In the genomic region with DNA sequence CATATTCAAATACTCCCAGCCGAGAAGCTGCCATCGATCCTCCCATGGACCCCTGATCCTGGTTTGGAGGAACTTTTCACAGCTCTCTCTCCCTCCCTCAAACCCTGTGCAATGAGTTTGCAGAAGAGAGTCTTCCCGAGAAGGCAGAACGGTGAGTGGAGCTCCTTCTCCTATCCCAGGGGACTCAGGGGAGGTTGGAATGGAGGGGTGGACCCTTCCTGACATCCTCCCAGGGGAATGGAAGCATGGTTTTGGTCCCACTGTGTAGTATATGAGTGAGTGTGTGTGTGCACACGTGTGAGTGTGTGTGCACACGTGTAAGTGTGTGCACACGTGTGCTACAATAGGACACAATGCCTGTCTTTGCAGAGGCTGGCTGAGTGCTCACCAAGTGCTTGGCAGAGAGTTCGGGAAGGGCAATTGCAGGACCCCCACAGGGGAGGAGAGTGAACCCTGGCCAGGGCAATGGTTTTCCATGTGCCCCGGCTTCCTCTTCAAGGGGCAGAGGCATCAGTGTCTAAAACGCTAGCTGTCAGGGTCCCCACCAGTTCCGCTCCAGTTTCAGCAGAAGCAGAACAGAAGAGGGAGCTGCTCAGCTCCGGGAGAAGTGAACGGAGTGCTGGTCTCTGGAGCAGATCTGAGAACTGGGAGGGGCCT, we compare ENCODE assay signal across 13 cellular contexts. TPM values are rescaled to one million over a fixed set of nuclear protein-coding genes. Genes with fewer than 3 reads are reported as not detected.
DNase-seq lines count a peak whose midpoint lies in the region; ATAC-seq and TF ChIP-seq lines count a peak whose summit lies in the region.
"Had no signal": no experiment of that assay in that cellular context is flagged by ENCODE, and none has a peak within 500 bp of the region (broad histone marks: within the 10 kb centered on the region; RNA-seq: fewer than 3 reads in every experiment).

No MANE protein-coding gene starts in this region.

- H3K27ac ChIP-seq in coronary artery (peak overlapping the region in 1 of 2 donors; percentile 84), left lung (peak overlapping the region; percentile 63 to 77), stomach smooth muscle (ENCODE audit: low read length) (peak overlapping the region; percentile 41)
- H3K27ac ChIP-seq: neutrophil had no signal

- H3K4me3 ChIP-seq in HFF-Myc (replicated peaks; ENCODE audit: low read depth, low read length) (no peak overlapping the region), coronary artery (peak overlapping the region; percentile 68), left lung (peak overlapping the region; percentile 13 to 33), stomach smooth muscle (ENCODE audit: low read length in 2 of 2) (peak overlapping the region; percentile 68 to 73)

- peak; percentile 12 for TF ChIP-seq CTCF in HFF-Myc (IDR thresholded peaks at IDR 0.05; ENCODE audit: low read depth, low read length, missing control alignments)
- no peak for TF ChIP-seq CTCF in coronary artery (IDR thresholded peaks at IDR 0.05)
- TF ChIP-seq CTCF in left lung (IDR thresholded peaks at IDR 0.05): no peak

- H3K36me3 ChIP-seq in left lung (no peaks in the 10 kb centered on the region), stomach smooth muscle (ENCODE audit: control insufficient read depth in 2 of 2, insufficient read depth in 2 of 2, low read length in 2 of 2) (no peaks in the 10 kb centered on the region)
- H3K36me3 ChIP-seq: neutrophil had no signal

- DNase-seq in HFF-Myc (ENCODE audit: extremely low read depth, low read depth) (no peak), coronary artery (ENCODE audit: low spot score) (peak; percentile 73), left lung (no peak), DMS 273 (lab: John Stamatoyannopoulos, UW; ENCODE audit: unreplicated experiment) (no peak), NCI-H1694 (lab: John Stamatoyannopoulos, UW) (no peak), germinal center (ENCODE audit: low spot score) (no peak)
- DNase-seq: activated CD8-positive, alpha-beta T cell treated with anti-CD3 and anti-CD28 coated beads, Interleukin-2, amount 10 ng/mL, durations not matched to agents 7 days and 5 days; COR-L47; effector memory CD8-positive, alpha-beta T cell; trophoblast cell had no signal

- H3K27me3 ChIP-seq in left lung (peaks cover 0 to 27% of the 10 kb centered on the region in 2 donors), stomach smooth muscle (ENCODE audit: control insufficient read depth in 1 of 2, insufficient read depth in 2 of 2, low read length in 2 of 2) (peaks cover 0 to 4% of the 10 kb centered on the region in 2 donors)

- ATAC-seq in left lung: peak; percentile 77
- ATAC-seq in GM19035 (IDR thresholded peaks at IDR 0.05; ENCODE audit: unreplicated experiment): no peak
- ATAC-seq: activated CD8-positive, alpha-beta T cell treated with anti-CD3 and anti-CD28 coated beads, Interleukin-2, amount 10 ng/mL, durations not matched to agents 7 days and 5 days; effector memory CD8-positive, alpha-beta T cell had no signal

- H3K9ac ChIP-seq in stomach smooth muscle (ENCODE audit: low read length in 2 of 2): peak overlapping the region; percentile 49 to 55

- intact Hi-C loops in left lung (cut with DNase I): no loop called here

- no peaks in the 10 kb centered on the region for H3K9me3 ChIP-seq in left lung
- H3K9me3 ChIP-seq in stomach smooth muscle (ENCODE audit: control insufficient read depth in 2 of 2, low read length in 2 of 2): no peaks in the 10 kb centered on the region
- H3K9me3 ChIP-seq: neutrophil had no signal

- H3K4me1 ChIP-seq in left lung: peaks cover 0 to 9% of the 10 kb centered on the region in 2 donors
- H3K4me1 ChIP-seq in stomach smooth muscle (ENCODE audit: control insufficient read depth, insufficient read depth, low read length): peaks cover 23% of the 10 kb centered on the region

RNA-seq across cellular contexts. Expression of gene IL16, which starts 13.8 kb away (rescaled TPM):
- total RNA-seq in left lung: 10 to 100 TPM; 22.0 to 34.3 TPM

RNA-seq across cellular contexts. Expression of gene CFAP161, which starts 48.8 kb away (rescaled TPM):
- 1 to 10 TPM in 1 of 2 donors, under 1 TPM in 1; 0.64 to 1.9 TPM for total RNA-seq in left lung
- total RNA-seq: activated CD8-positive, alpha-beta T cell treated with anti-CD3 and anti-CD28 coated beads, Interleukin-2, amount 10 ng/mL, durations not matched to agents 7 days and 5 days had no signal
